In genomic region chr14:59189281-59189821, GRCh38 we compare ENCODE assay signal across 8 cellular contexts. TPM values are rescaled to one million over a fixed set of nuclear protein-coding genes. Genes with fewer than 3 reads are reported as not detected.
DNase-seq lines count a peak whose midpoint lies in the region; ATAC-seq and TF ChIP-seq lines count a peak whose summit lies in the region.

No MANE protein-coding gene starts in this region.

- peak; percentile 12 for ATAC-seq in HG02642 (IDR thresholded peaks at IDR 0.05; ENCODE audit: poor library complexity, unreplicated experiment)
- no peak for ATAC-seq in GM18909 (IDR thresholded peaks at IDR 0.05; ENCODE audit: poor library complexity, unreplicated experiment)

- H3K27ac Mint-ChIP-seq in MCF 10A (ENCODE audit: low read depth, unreplicated experiment), result peak overlapping the region; percentile 76

- POLR2A ChIA-PET in MCF 10A (lab: Yijun Ruan, JAX), result interaction anchor here (0.6 to 5.0 kb wide), 30 partner anchors 11 to 1059 kb away, joined by 3 to 81 read pairs (median 5); partner anchors contain the start of genes JKAMP and L3HYPDH

- H3K4me1 Mint-ChIP-seq in MCF 10A (ENCODE audit: insufficient read depth, unreplicated experiment), result peaks cover 9% of the 10 kb centered on the region

- H3K9me3 Mint-ChIP-seq in MCF 10A (ENCODE audit: unreplicated experiment), result no peaks in the 10 kb centered on the region

- peak overlapping the region; percentile 89 for H3K4me3 Mint-ChIP-seq in MCF 10A (ENCODE audit: unreplicated experiment)

- no peaks in the 10 kb centered on the region for H3K27me3 Mint-ChIP-seq in MCF 10A (ENCODE audit: insufficient read depth, unreplicated experiment)

- intact Hi-C loops in MCF 10A (cut with micrococcal nuclease), result loop anchor here (2.0 to 5.0 kb wide), 3 partner anchors 171 to 249 kb away; no protein-coding TSS in a partner anchor

- H3K36me3 Mint-ChIP-seq in MCF 10A (ENCODE audit: insufficient read depth, unreplicated experiment), result no peaks in the 10 kb centered on the region

- CTCF ChIA-PET in MCF 10A (lab: Yijun Ruan, JAX), result interaction anchor here (0.7 to 1.6 kb wide), 3 partner anchors 63 to 977 kb away, joined by 3 to 9 read pairs (median 4); no protein-coding TSS in a partner anchor

- BruUV-seq in MCF 10A (replicated peaks; lab: Mats Ljungman, UMichigan), result no TSS peak

- peak; percentile 36 for DNase-seq in DMS53 treated with DMSO at 0.1 percent for 48 hours (lab: John Stamatoyannopoulos, UW; ENCODE audit: unreplicated experiment)
- peak; percentile 18 for DNase-seq in T follicular helper cell (ENCODE audit: low read depth)
- DNase-seq in MCF 10A (ENCODE audit: unreplicated experiment), result peak; percentile 11
- peak; percentile 60 for DNase-seq in islet precursor cell
- peak; percentile 10 to 22 for DNase-seq in stimulated activated CD4-positive, alpha-beta T cell treated with anti-CD3 and anti-CD28 coated beads, Interleukin-15, amount 100 ng/mL, for 1 hour (ENCODE audit: low read depth in 1 of 2, low spot score in 1 of 2)
- no peak for DNase-seq in iPS-NIHi7 (ENCODE audit: extremely low spot score)

- TF ChIP-seq CTCF in MCF 10A (IDR thresholded peaks at IDR 0.05; ENCODE audit: unreplicated experiment), result no peak

RNA-seq across cellular contexts. Expression of gene DAAM1, which starts 0.9 kb away (rescaled TPM):
- 27.3 and 27.4 TPM in 2 replicates for total RNA-seq in MCF 10A (2022)
